13 cellular contexts compared by ENCODE assay signal in the genomic region with DNA sequence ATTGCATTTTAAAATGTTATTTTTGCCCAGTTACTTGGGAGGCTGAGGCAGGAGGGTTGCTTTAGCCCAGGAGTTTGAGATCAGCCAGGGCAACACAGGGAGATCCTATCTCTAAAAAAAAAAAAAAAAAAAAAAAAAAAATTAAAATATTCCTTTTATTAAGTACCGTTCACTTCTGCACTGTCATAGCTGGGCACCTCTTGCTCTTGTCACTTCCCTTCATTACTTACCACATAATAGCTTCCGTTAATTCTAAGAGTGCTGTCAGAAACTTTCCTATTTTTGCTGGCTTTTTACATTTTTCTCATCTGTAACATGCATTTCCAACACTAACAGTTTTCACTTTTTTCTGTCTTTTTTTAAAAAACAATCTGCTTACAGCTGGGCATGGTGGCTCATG.
"Had no signal": no experiment of that assay in that cellular context is flagged by ENCODE, and none has a peak within 500 bp of the region (broad histone marks: within the 10 kb centered on the region; RNA-seq: fewer than 3 reads in every experiment).

No MANE protein-coding gene starts in this region.

- H3K27ac Mint-ChIP-seq: activated CD4-positive, alpha-beta T cell treated with anti-CD3 and anti-CD28 coated beads for 36 hours had no signal

- H3K27ac ChIP-seq: colonic mucosa, esophagus squamous epithelium, psoas muscle had no signal

- DNase-seq: activated CD4-positive, alpha-beta T cell treated with anti-CD3 and anti-CD28 coated beads for 36 hours; activated naive CD4-positive, alpha-beta T cell treated with anti-CD3 and anti-CD28 coated beads, Interleukin-2, amount 10 ng/mL, durations not matched to agents 7 days and 5 days; amniotic stem cell; caudate nucleus; colonic mucosa; esophagus squamous epithelium; hypothalamus; mesendoderm; psoas muscle; stimulated activated CD4-positive, alpha-beta T cell treated with anti-CD3 and anti-CD28 coated beads, Interleukin-1b, Interleukin-23, amount 100 ng/mL, for 48 hours; T-helper 1 cell had no signal

- H3K9me3 Mint-ChIP-seq: activated naive CD4-positive, alpha-beta T cell treated with anti-CD3 and anti-CD28 coated beads, Interleukin-2, amount 10 ng/mL, durations not matched to agents 7 days and 5 days had no signal

- H3K27me3 ChIP-seq: colonic mucosa, esophagus squamous epithelium had no signal

- H3K36me3 ChIP-seq: colonic mucosa had no signal

- H3K4me1 ChIP-seq: colonic mucosa, esophagus squamous epithelium had no signal

- H3K4me3 ChIP-seq: colonic mucosa, esophagus squamous epithelium, psoas muscle had no signal

- H3K9me3 ChIP-seq: colonic mucosa, esophagus squamous epithelium, psoas muscle had no signal

- H3K27me3 Mint-ChIP-seq: activated CD4-positive, alpha-beta T cell treated with anti-CD3 and anti-CD28 coated beads for 36 hours; activated naive CD4-positive, alpha-beta T cell treated with anti-CD3 and anti-CD28 coated beads, Interleukin-2, amount 10 ng/mL, durations not matched to agents 7 days and 5 days had no signal

- H3K4me3 Mint-ChIP-seq: activated CD4-positive, alpha-beta T cell treated with anti-CD3 and anti-CD28 coated beads for 36 hours; activated naive CD4-positive, alpha-beta T cell treated with anti-CD3 and anti-CD28 coated beads, Interleukin-2, amount 10 ng/mL, durations not matched to agents 7 days and 5 days had no signal

- ATAC-seq: activated CD4-positive, alpha-beta T cell treated with anti-CD3 and anti-CD28 coated beads for 36 hours; sciatic nerve; SK-N-SH treated with all-trans-retinoic acid at 6 μM for 48 hours had no signal
